In the genomic region with DNA sequence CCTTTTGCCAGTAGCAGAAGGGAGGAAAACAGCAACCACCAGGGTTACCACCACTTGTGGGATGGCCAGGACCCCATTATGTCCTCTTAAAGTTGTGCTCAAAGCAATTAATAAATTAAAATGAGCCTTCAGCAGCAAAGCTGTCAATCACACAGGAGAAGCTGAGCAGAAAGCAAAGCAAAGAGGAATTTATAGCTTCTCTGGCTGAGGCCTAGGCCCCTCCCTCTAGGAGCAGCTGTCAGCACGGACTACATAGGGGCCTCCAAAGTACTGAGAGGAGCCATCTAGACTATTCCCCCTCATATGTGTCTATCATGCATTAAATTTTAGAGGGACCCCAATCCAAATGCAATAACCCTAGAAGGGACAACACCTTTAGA, we compare ENCODE assay signal across 13 cellular contexts. TPM values are rescaled to one million over a fixed set of nuclear protein-coding genes. Genes with fewer than 3 reads are reported as not detected.
DNase-seq lines count a peak whose midpoint lies in the region; ATAC-seq and TF ChIP-seq lines count a peak whose summit lies in the region.
"Had no signal": no experiment of that assay in that cellular context is flagged by ENCODE, and none has a peak within 500 bp of the region (broad histone marks: within the 10 kb centered on the region; RNA-seq: fewer than 3 reads in every experiment).

No MANE protein-coding gene starts in this region.

- CTCF ChIA-PET in AG04450 (lab: Charles Lee) (interaction anchor here (0.7 to 12.9 kb wide), 12 partner anchors 8 to 568 kb away, joined by 3 to 145 read pairs (median 5); partner anchors contain the start of genes BYSL, MED20 and TOMM6), Calu3 (lab: Charles Lee) (interaction anchor here (0.6 to 2.5 kb wide), 2 partner anchors 14 to 116 kb away, joined by 5 to 10 read pairs; partner anchors contain the start of genes BYSL, MED20 and TAF8)

- no peak overlapping the region; the same call in 1 of the 2 replicates for H3K9ac ChIP-seq in SU-DHL-6 (ENCODE audit: low read length)

- peaks cover 76% of the 10 kb centered on the region for H3F3A ChIP-seq in SU-DHL-6 (ENCODE audit: insufficient read depth)

- H3K36me3 Mint-ChIP-seq in Calu3 (ENCODE audit: insufficient read depth, unreplicated experiment) (peaks cover 57% of the 10 kb centered on the region), glutamatergic neuron (ENCODE audit: unreplicated experiment) (no peaks in the 10 kb centered on the region)

- ATAC-seq in GM18867 (IDR thresholded peaks at IDR 0.05; ENCODE audit: unreplicated experiment) (no peak), HG03432 (IDR thresholded peaks at IDR 0.05; ENCODE audit: unreplicated experiment) (no peak)

- peaks cover 28% of the 10 kb centered on the region for H3K36me3 ChIP-seq in SU-DHL-6 (ENCODE audit: low read length)

- H3K27ac ChIP-seq in AG04450 (ENCODE audit: low read depth, low read length) (peak overlapping the region; percentile 21), SU-DHL-6 (ENCODE audit: low read depth, low read length) (peak overlapping the region; percentile 83)

- POLR2A ChIA-PET in AG04450 (lab: Yijun Ruan, JAX), result interaction anchor here (1.3 kb wide), 1 partner anchor 148 kb away, joined by 3 read pairs; the partner anchor contains the start of gene TOMM6

- H3K4me1 Mint-ChIP-seq in Calu3 (ENCODE audit: low read depth, unreplicated experiment) (peaks cover 25% of the 10 kb centered on the region), glutamatergic neuron (ENCODE audit: low read depth, unreplicated experiment) (peaks cover 36% of the 10 kb centered on the region)

- no peak overlapping the region for H3K4me2 ChIP-seq in SU-DHL-6 (ENCODE audit: low read depth, low read length, poor library complexity, severe bottlenecking)

- TF ChIP-seq CTCF in AG04450 (IDR thresholded peaks at IDR 0.05; ENCODE audit: low read depth, low read length) (no peak), Calu3 (IDR thresholded peaks at IDR 0.05; ENCODE audit: unreplicated experiment) (no peak), SU-DHL-6 (IDR thresholded peaks at IDR 0.05; ENCODE audit: insufficient read depth, low read length, poor library complexity, severe bottlenecking) (no peak), glutamatergic neuron (IDR thresholded peaks at IDR 0.05; ENCODE audit: partially characterized antibody, unreplicated experiment) (no peak)

- BruUV-seq in Calu3 (replicated peaks; lab: Mats Ljungman, UMichigan), result TSS peak; percentile 10

- TF ChIP-seq POLR2A in erythroblast (IDR thresholded peaks at IDR 0.05; ENCODE audit: low read length), result no peak

- no peak overlapping the region for H2AFZ ChIP-seq in SU-DHL-6 (ENCODE audit: low read depth, low read length, severe bottlenecking)

- H3K27ac Mint-ChIP-seq in Calu3 (ENCODE audit: unreplicated experiment) (no peak overlapping the region), glutamatergic neuron (ENCODE audit: unreplicated experiment) (peak overlapping the region; percentile 96)

- DNase-seq in AG04450 (ENCODE audit: low read depth, low spot score), result no peak
- DNase-seq in Calu3, result no peak
- DNase-seq in glutamatergic neuron, result no peak
- no peak for DNase-seq in erythroblast (lab: John Stamatoyannopoulos, UW)
- no peak for DNase-seq in HuH-7.5 (ENCODE audit: low spot score)
- DNase-seq: activated CD4-positive, alpha-beta T cell treated with anti-CD3 and anti-CD28 coated beads for 4 hours; aorta; NCI-H1092; NCI-H524 treated with DMSO at 0.1 percent for 48 hours; nucleus accumbens had no signal

- no peaks in the 10 kb centered on the region for H3K27me3 ChIP-seq in AG04450 (ENCODE audit: control insufficient read depth, insufficient read depth, low read length)
- no peaks in the 10 kb centered on the region for H3K27me3 ChIP-seq in SU-DHL-6 (ENCODE audit: low read length)

- intact Hi-C loops in Calu3 (cut with micrococcal nuclease; ENCODE audit: unreplicated experiment), result no loop called here

- H3K79me2 ChIP-seq in SU-DHL-6 (ENCODE audit: insufficient read depth, low read length), result peaks cover 38% of the 10 kb centered on the region

- H3K4me3 ChIP-seq in AG04450 (ENCODE audit: low read depth, low read length), result no peak overlapping the region
- H3K4me3 ChIP-seq in SU-DHL-6 (ENCODE audit: insufficient read depth, low read length, poor library complexity, severe bottlenecking), result no peak overlapping the region

- H3K9me3 ChIP-seq in AG04450 (ENCODE audit: control insufficient read depth, insufficient read depth, low read length), result no peaks in the 10 kb centered on the region
- H3K9me3 ChIP-seq in SU-DHL-6 (ENCODE audit: insufficient read depth, low read length), result no peaks in the 10 kb centered on the region

- no peak overlapping the region for H3K4me3 Mint-ChIP-seq in Calu3 (ENCODE audit: low read depth, unreplicated experiment)
- no peak overlapping the region for H3K4me3 Mint-ChIP-seq in glutamatergic neuron (ENCODE audit: unreplicated experiment)

- H3K27me3 Mint-ChIP-seq in Calu3 (ENCODE audit: unreplicated experiment) (no peaks in the 10 kb centered on the region), glutamatergic neuron (ENCODE audit: unreplicated experiment) (peaks cover 22% of the 10 kb centered on the region)

- H3K9me3 Mint-ChIP-seq in Calu3 (ENCODE audit: low read depth, unreplicated experiment), result no peaks in the 10 kb centered on the region
- peaks cover 13% of the 10 kb centered on the region for H3K9me3 Mint-ChIP-seq in glutamatergic neuron (ENCODE audit: unreplicated experiment)

- no peaks in the 10 kb centered on the region for H3K9me2 ChIP-seq in SU-DHL-6 (replicated peaks; ENCODE audit: insufficient read depth, low read length)

- no peaks in the 10 kb centered on the region; the same call in 1 of the 2 replicates for H4K20me1 ChIP-seq in SU-DHL-6 (ENCODE audit: low read depth, low read length)

RNA-seq across cellular contexts. Expression of gene CCND3, which starts 6.4 kb away (rescaled TPM):
- polyA plus RNA-seq in AG04450 (2011; rRNA removed), result 25.8 and 30.9 TPM in 2 replicates
- 23.3 and 29.9 TPM in 2 replicates for polyA minus RNA-seq in AG04450 (2011; rRNA and poly(A)+ RNA removed)
- total RNA-seq in Calu3 (2022), result 77.4 and 90.4 TPM in 2 replicates
- total RNA-seq in glutamatergic neuron (ENCODE audit: unreplicated experiment), result 27.1 TPM

RNA-seq across cellular contexts. Expression of gene BYSL, which starts 13.9 kb away (rescaled TPM):
- polyA plus RNA-seq in AG04450 (2011; rRNA removed), result 18.1 and 25.1 TPM in 2 replicates
- 20.3 and 26.7 TPM in 2 replicates for polyA minus RNA-seq in AG04450 (2011; rRNA and poly(A)+ RNA removed)
- total RNA-seq in Calu3 (2022) (51.7 and 55.6 TPM in 2 replicates), glutamatergic neuron (ENCODE audit: unreplicated experiment) (36.2 TPM)

RNA-seq across cellular contexts. Expression of gene MED20, which starts 14.2 kb away (rescaled TPM):
- 45.0 and 48.6 TPM in 2 replicates for polyA plus RNA-seq in AG04450 (2011; rRNA removed)
- polyA minus RNA-seq in AG04450 (2011; rRNA and poly(A)+ RNA removed), result 41.7 and 48.0 TPM in 2 replicates
- total RNA-seq in Calu3 (2022) (28.0 and 29.8 TPM in 2 replicates), glutamatergic neuron (ENCODE audit: unreplicated experiment) (30.9 TPM)

RNA-seq across cellular contexts. Expression of gene USP49, which starts 40.0 kb away (rescaled TPM):
- polyA plus RNA-seq in AG04450 (2011; rRNA removed), result 2.9 and 3.0 TPM in 2 replicates
- 2.5 and 2.8 TPM in 2 replicates for polyA minus RNA-seq in AG04450 (2011; rRNA and poly(A)+ RNA removed)
- total RNA-seq in Calu3 (2022), result 6.9 and 7.0 TPM in 2 replicates
- total RNA-seq in glutamatergic neuron (ENCODE audit: unreplicated experiment), result 14.7 TPM
